13 cellular contexts compared by ENCODE assay signal in genomic region chr3:146156801-146157310, GRCh38. TPM values are rescaled to one million over a fixed set of nuclear protein-coding genes. Genes with fewer than 3 reads are reported as not detected.
A peak's percentile ranks its signal among the peaks of the same experiment; 100 is the strongest.
DNase-seq lines count a peak whose midpoint lies in the region; TF ChIP-seq lines count a peak whose summit lies in the region.
"Had no signal": no experiment of that assay in that cellular context is flagged by ENCODE, and none has a peak within 500 bp of the region (broad histone marks: within the 10 kb centered on the region; RNA-seq: fewer than 3 reads in every experiment).

No MANE protein-coding gene starts in this region.

- no peak for TF ChIP-seq POLR2A in uterus (IDR thresholded peaks at IDR 0.05)

- peaks cover 12% of the 10 kb centered on the region for H3K4me1 Mint-ChIP-seq in activated naive CD4-positive, alpha-beta T cell treated with anti-CD3 and anti-CD28 coated beads, Interleukin-2, amount 10 ng/mL, durations not matched to agents 7 days and 5 days
- H3K4me1 Mint-ChIP-seq in activated naive CD4-positive, alpha-beta T cell treated with anti-CD3 and anti-CD28 coated beads for 36 hours (ENCODE audit: low read depth): peaks cover 13% of the 10 kb centered on the region
- H3K4me1 Mint-ChIP-seq in nephron progenitor cell: peaks cover 75% of the 10 kb centered on the region
- H3K4me1 Mint-ChIP-seq in activated CD4-positive, alpha-beta T cell treated with anti-CD3 and anti-CD28 coated beads, Interleukin-2, amount 10 ng/mL, durations not matched to agents 7 days and 5 days: peaks cover 13% of the 10 kb centered on the region
- peaks cover 12% of the 10 kb centered on the region for H3K4me1 Mint-ChIP-seq in activated CD4-positive, alpha-beta memory T cell treated with anti-CD3 and anti-CD28 coated beads for 36 hours (ENCODE audit: low read depth)

- CTCF ChIA-PET in activated naive CD4-positive, alpha-beta T cell treated with anti-CD3 and anti-CD28 coated beads, Interleukin-2, amount 10 ng/mL, durations not matched to agents 7 days and 5 days (lab: Charles Lee): no interaction called here
- CTCF ChIA-PET in activated naive CD4-positive, alpha-beta T cell treated with anti-CD3 and anti-CD28 coated beads for 36 hours (lab: Charles Lee): interaction anchor here (1.4 kb wide), 1 partner anchor 33 kb away, joined by 3 read pairs; no protein-coding TSS in a partner anchor
- CTCF ChIA-PET in activated CD4-positive, alpha-beta T cell treated with anti-CD3 and anti-CD28 coated beads, Interleukin-2, amount 10 ng/mL, durations not matched to agents 7 days and 5 days (lab: Charles Lee): no interaction called here
- CTCF ChIA-PET in activated CD4-positive, alpha-beta memory T cell treated with anti-CD3 and anti-CD28 coated beads for 36 hours (lab: Charles Lee): no interaction called here

- POLR2A ChIA-PET in activated CD4-positive, alpha-beta T cell treated with anti-CD3 and anti-CD28 coated beads, Interleukin-2, amount 10 ng/mL, durations not matched to agents 7 days and 5 days (lab: Charles Lee): no interaction called here
- POLR2A ChIA-PET in activated CD4-positive, alpha-beta memory T cell treated with anti-CD3 and anti-CD28 coated beads for 36 hours (lab: Charles Lee): interaction anchor here (0.6 kb wide), 1 partner anchor 423 kb away, joined by 3 read pairs; no protein-coding TSS in a partner anchor

- no peak overlapping the region for H3K4me3 Mint-ChIP-seq in activated naive CD4-positive, alpha-beta T cell treated with anti-CD3 and anti-CD28 coated beads, Interleukin-2, amount 10 ng/mL, durations not matched to agents 7 days and 5 days
- no peak overlapping the region for H3K4me3 Mint-ChIP-seq in activated naive CD4-positive, alpha-beta T cell treated with anti-CD3 and anti-CD28 coated beads for 36 hours
- peak overlapping the region; percentile 52 for H3K4me3 Mint-ChIP-seq in nephron progenitor cell
- no peak overlapping the region for H3K4me3 Mint-ChIP-seq in activated CD4-positive, alpha-beta T cell treated with anti-CD3 and anti-CD28 coated beads, Interleukin-2, amount 10 ng/mL, durations not matched to agents 7 days and 5 days
- no peak overlapping the region for H3K4me3 Mint-ChIP-seq in activated CD4-positive, alpha-beta memory T cell treated with anti-CD3 and anti-CD28 coated beads for 36 hours
- H3K4me3 Mint-ChIP-seq: activated B cell treated with CpG ODN at 0.5 μM for 24 hours; stimulated activated memory B cell treated with anti-CD40 and anti-IgM and Interleukin-4, amounts not matched to agents 10 μg/mL and 1 μg/mL and 100 μg/mL, for 72 hours had no signal

- H3K36me3 Mint-ChIP-seq in activated naive CD4-positive, alpha-beta T cell treated with anti-CD3 and anti-CD28 coated beads, Interleukin-2, amount 10 ng/mL, durations not matched to agents 7 days and 5 days: no peaks in the 10 kb centered on the region
- H3K36me3 Mint-ChIP-seq in activated naive CD4-positive, alpha-beta T cell treated with anti-CD3 and anti-CD28 coated beads for 36 hours (ENCODE audit: low read depth): no peaks in the 10 kb centered on the region
- peaks cover 17% of the 10 kb centered on the region for H3K36me3 Mint-ChIP-seq in nephron progenitor cell (ENCODE audit: low read depth)
- H3K36me3 Mint-ChIP-seq in activated CD4-positive, alpha-beta T cell treated with anti-CD3 and anti-CD28 coated beads, Interleukin-2, amount 10 ng/mL, durations not matched to agents 7 days and 5 days (ENCODE audit: low read depth): no peaks in the 10 kb centered on the region
- H3K36me3 Mint-ChIP-seq in activated CD4-positive, alpha-beta memory T cell treated with anti-CD3 and anti-CD28 coated beads for 36 hours: no peaks in the 10 kb centered on the region
- H3K36me3 Mint-ChIP-seq: stimulated activated memory B cell treated with anti-CD40 and anti-IgM and Interleukin-4, amounts not matched to agents 10 μg/mL and 1 μg/mL and 100 μg/mL, for 72 hours had no signal

- intact Hi-C loops in activated naive CD4-positive, alpha-beta T cell treated with anti-CD3 and anti-CD28 coated beads for 36 hours (cut with micrococcal nuclease): no loop called here
- intact Hi-C loops in uterus (cut with DNase I; ENCODE audit: low total_unique reads): no loop called here
- intact Hi-C loops in activated CD4-positive, alpha-beta memory T cell treated with anti-CD3 and anti-CD28 coated beads for 36 hours (cut with micrococcal nuclease): no loop called here

- peak overlapping the region in 1 of 2 donors; percentile 3 for H3K9ac ChIP-seq in duodenal mucosa (ENCODE audit: low read depth in 1 of 2, low read length in 2 of 2)

- no peaks in the 10 kb centered on the region for H3K27me3 ChIP-seq in duodenal mucosa (ENCODE audit: control insufficient read depth in 1 of 2, insufficient read depth in 2 of 2, low read length in 2 of 2)
- H3K27me3 ChIP-seq in uterus: no peaks in the 10 kb centered on the region

- no peaks in the 10 kb centered on the region for H3K9me3 ChIP-seq in duodenal mucosa (ENCODE audit: control insufficient read depth in 1 of 2, low read length in 2 of 2)
- H3K9me3 ChIP-seq in uterus: no peaks in the 10 kb centered on the region

- peak overlapping the region; percentile 35 for H3K27ac Mint-ChIP-seq in activated naive CD4-positive, alpha-beta T cell treated with anti-CD3 and anti-CD28 coated beads, Interleukin-2, amount 10 ng/mL, durations not matched to agents 7 days and 5 days
- H3K27ac Mint-ChIP-seq in activated naive CD4-positive, alpha-beta T cell treated with anti-CD3 and anti-CD28 coated beads for 36 hours: no peak overlapping the region
- H3K27ac Mint-ChIP-seq in nephron progenitor cell: peak overlapping the region; percentile 50
- no peak overlapping the region for H3K27ac Mint-ChIP-seq in activated CD4-positive, alpha-beta T cell treated with anti-CD3 and anti-CD28 coated beads, Interleukin-2, amount 10 ng/mL, durations not matched to agents 7 days and 5 days
- no peak overlapping the region for H3K27ac Mint-ChIP-seq in activated CD4-positive, alpha-beta memory T cell treated with anti-CD3 and anti-CD28 coated beads for 36 hours
- H3K27ac Mint-ChIP-seq: activated B cell treated with CpG ODN at 0.5 μM for 24 hours; stimulated activated memory B cell treated with anti-CD40 and anti-IgM and Interleukin-4, amounts not matched to agents 10 μg/mL and 1 μg/mL and 100 μg/mL, for 72 hours had no signal

- H3K36me3 ChIP-seq in duodenal mucosa (ENCODE audit: control insufficient read depth in 1 of 2, insufficient read depth in 2 of 2, low read length in 2 of 2): no peaks in the 10 kb centered on the region
- no peaks in the 10 kb centered on the region for H3K36me3 ChIP-seq in uterus

- no peak for DNase-seq in activated naive CD4-positive, alpha-beta T cell treated with anti-CD3 and anti-CD28 coated beads, Interleukin-2, amount 10 ng/mL, durations not matched to agents 7 days and 5 days
- DNase-seq in activated naive CD4-positive, alpha-beta T cell treated with anti-CD3 and anti-CD28 coated beads for 36 hours: no peak
- no peak for DNase-seq in nephron progenitor cell
- DNase-seq in uterus: no peak
- no peak for DNase-seq in activated CD4-positive, alpha-beta T cell treated with anti-CD3 and anti-CD28 coated beads, Interleukin-2, amount 10 ng/mL, durations not matched to agents 7 days and 5 days
- no peak for DNase-seq in activated CD4-positive, alpha-beta memory T cell treated with anti-CD3 and anti-CD28 coated beads for 36 hours
- DNase-seq in NCI-H526 treated with DMSO at 0.1 percent for 48 hours (lab: John Stamatoyannopoulos, UW): no peak
- DNase-seq: activated B cell treated with CpG ODN at 0.5 μM for 24 hours; activated naive CD4-positive, alpha-beta T cell; PC-9 had no signal

- H3K4me3 ChIP-seq in duodenal mucosa (ENCODE audit: low read depth in 1 of 2, low read length in 2 of 2): peak overlapping the region in 1 of 2 donors; percentile 0
- peak overlapping the region; percentile 5 to 23 for H3K4me3 ChIP-seq in uterus
- H3K4me3 ChIP-seq: PC-9 had no signal

- H3K9me3 Mint-ChIP-seq in activated naive CD4-positive, alpha-beta T cell treated with anti-CD3 and anti-CD28 coated beads, Interleukin-2, amount 10 ng/mL, durations not matched to agents 7 days and 5 days: no peaks in the 10 kb centered on the region
- no peaks in the 10 kb centered on the region for H3K9me3 Mint-ChIP-seq in activated naive CD4-positive, alpha-beta T cell treated with anti-CD3 and anti-CD28 coated beads for 36 hours
- H3K9me3 Mint-ChIP-seq in nephron progenitor cell: no peaks in the 10 kb centered on the region
- H3K9me3 Mint-ChIP-seq in activated CD4-positive, alpha-beta T cell treated with anti-CD3 and anti-CD28 coated beads, Interleukin-2, amount 10 ng/mL, durations not matched to agents 7 days and 5 days: no peaks in the 10 kb centered on the region
- H3K9me3 Mint-ChIP-seq in activated CD4-positive, alpha-beta memory T cell treated with anti-CD3 and anti-CD28 coated beads for 36 hours: no peaks in the 10 kb centered on the region
- H3K9me3 Mint-ChIP-seq: activated B cell treated with CpG ODN at 0.5 μM for 24 hours; stimulated activated memory B cell treated with anti-CD40 and anti-IgM and Interleukin-4, amounts not matched to agents 10 μg/mL and 1 μg/mL and 100 μg/mL, for 72 hours had no signal

- H3K27ac ChIP-seq in duodenal mucosa (ENCODE audit: low read depth, low read length) (peak overlapping the region; percentile 23), uterus (peak overlapping the region; percentile 97)
- H3K27ac ChIP-seq: epithelial cell of prostate, PC-9 had no signal

- H3K27me3 Mint-ChIP-seq in activated naive CD4-positive, alpha-beta T cell treated with anti-CD3 and anti-CD28 coated beads, Interleukin-2, amount 10 ng/mL, durations not matched to agents 7 days and 5 days: peaks cover 23% of the 10 kb centered on the region
- peaks cover 35% of the 10 kb centered on the region for H3K27me3 Mint-ChIP-seq in activated naive CD4-positive, alpha-beta T cell treated with anti-CD3 and anti-CD28 coated beads for 36 hours (ENCODE audit: low read depth)
- no peaks in the 10 kb centered on the region for H3K27me3 Mint-ChIP-seq in nephron progenitor cell (ENCODE audit: low read depth, poor library complexity)
- peaks cover 40% of the 10 kb centered on the region for H3K27me3 Mint-ChIP-seq in activated CD4-positive, alpha-beta T cell treated with anti-CD3 and anti-CD28 coated beads, Interleukin-2, amount 10 ng/mL, durations not matched to agents 7 days and 5 days
- peaks cover 21% of the 10 kb centered on the region for H3K27me3 Mint-ChIP-seq in activated CD4-positive, alpha-beta memory T cell treated with anti-CD3 and anti-CD28 coated beads for 36 hours

- TF ChIP-seq CTCF in nephron progenitor cell (IDR thresholded peaks at IDR 0.05) (no peak), uterus (IDR thresholded peaks at IDR 0.05) (no peak)

- H3K4me1 ChIP-seq in duodenal mucosa (ENCODE audit: control insufficient read depth in 1 of 2, insufficient read depth in 2 of 2, low read length in 2 of 2): peaks cover 42 to 43% of the 10 kb centered on the region in 2 donors
- peaks cover 0 to 4% of the 10 kb centered on the region in 2 donors for H3K4me1 ChIP-seq in uterus

RNA-seq across cellular contexts. Expression of gene PLOD2, which starts 4.1 kb away (rescaled TPM):
- total RNA-seq in activated naive CD4-positive, alpha-beta T cell treated with anti-CD3 and anti-CD28 coated beads for 36 hours: under 1 TPM; 0.22 to 0.45 TPM
- 10 to 100 TPM; 23.5 to 83.2 (median 45.7) TPM for total RNA-seq in uterus
- under 1 TPM in 1 of 2 experiments, not detected in 1; 0.10 TPM for total RNA-seq in activated CD4-positive, alpha-beta T cell treated with anti-CD3 and anti-CD28 coated beads, Interleukin-2, amount 10 ng/mL, durations not matched to agents 7 days and 5 days
- total RNA-seq in activated CD4-positive, alpha-beta memory T cell treated with anti-CD3 and anti-CD28 coated beads for 36 hours: under 1 TPM; 0.38 to 0.65 TPM
- total RNA-seq: activated B cell treated with CpG ODN at 0.5 μM for 24 hours had no signal

Comparison
In these comparisons a context has a peak if more than half of its experiments do, and no peak if none do; other contexts are left out.
1. H3K27ac Mint-ChIP-seq: peak in activated naive CD4-positive, alpha-beta T cell treated with anti-CD3 and anti-CD28 coated beads, Interleukin-2, amount 10 ng/mL, durations not matched to agents 7 days and 5 days (single experiment) and nephron progenitor cell (single experiment); none in activated naive CD4-positive, alpha-beta T cell treated with anti-CD3 and anti-CD28 coated beads for 36 hours (single experiment), activated CD4-positive, alpha-beta T cell treated with anti-CD3 and anti-CD28 coated beads, Interleukin-2, amount 10 ng/mL, durations not matched to agents 7 days and 5 days (single experiment) and activated CD4-positive, alpha-beta memory T cell treated with anti-CD3 and anti-CD28 coated beads for 36 hours (single experiment).
2. RNA of gene PLOD2, which starts 4.1 kb away (total RNA-seq): 23.5 to 83.2 TPM in uterus; 0.38 to 0.65 TPM in activated CD4-positive, alpha-beta memory T cell treated with anti-CD3 and anti-CD28 coated beads for 36 hours, 0.22 to 0.45 TPM in activated naive CD4-positive, alpha-beta T cell treated with anti-CD3 and anti-CD28 coated beads for 36 hours and 0.10 TPM in activated CD4-positive, alpha-beta T cell treated with anti-CD3 and anti-CD28 coated beads, Interleukin-2, amount 10 ng/mL, durations not matched to agents 7 days and 5 days; every median in the first group is over 10 times any median in the second.